ENCODE assay signal across 8 cellular contexts in the genomic region with DNA sequence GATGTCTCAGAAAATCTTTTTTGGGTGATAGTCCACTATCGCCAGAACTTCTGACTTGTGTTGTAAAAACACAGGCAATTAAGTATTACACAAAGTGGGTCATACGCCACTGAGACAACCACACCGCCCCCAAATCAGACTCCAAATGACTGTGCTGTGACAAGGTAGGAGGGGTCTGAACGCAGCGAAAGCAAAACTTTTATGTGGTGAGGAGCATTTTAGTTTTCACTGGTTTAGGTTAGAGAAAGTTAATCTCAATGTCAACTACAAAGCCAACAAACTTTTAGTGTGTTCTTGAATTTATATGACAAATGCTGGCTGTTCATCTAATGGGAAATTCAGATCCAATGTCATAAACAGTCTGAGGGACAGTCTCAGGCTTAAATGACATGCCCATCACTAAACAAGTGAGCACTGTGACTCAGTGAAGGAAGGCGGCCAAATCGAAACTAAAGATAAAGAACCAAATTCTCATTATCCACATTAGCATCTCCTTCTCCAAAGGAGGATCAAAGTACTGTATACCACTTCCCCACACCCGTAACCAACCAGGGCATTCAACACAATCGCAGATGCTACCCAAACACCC.
DNase-seq lines count a peak whose midpoint lies in the region; ATAC-seq and TF ChIP-seq lines count a peak whose summit lies in the region.

No MANE protein-coding gene starts in this region.

- no peak for TF ChIP-seq POLR2A in sigmoid colon (IDR thresholded peaks at IDR 0.05)

- peak; percentile 60 for DNase-seq in activated CD8-positive, alpha-beta memory T cell treated with anti-CD3 and anti-CD28 coated beads, Interleukin-2, amount 50 U/mL, for 24 hours (ENCODE audit: extremely low read depth)
- DNase-seq in stimulated activated CD4-positive, alpha-beta T cell treated with anti-CD3 and anti-CD28 coated beads, Interleukin-2, amount 100 ng/mL, for 4 hours (ENCODE audit: low read depth), result peak; percentile 69
- no peak for DNase-seq in NCI-H1105 treated with DMSO at 0.1 percent for 48 hours (lab: John Stamatoyannopoulos, UW)
- no peak for DNase-seq in DMS 273 (lab: John Stamatoyannopoulos, UW; ENCODE audit: unreplicated experiment)
- DNase-seq in sigmoid colon, result no peak
- DNase-seq in hypothalamus (lab: John Stamatoyannopoulos, UW), result no peak

- 65 to 80% methylated on average over 9 of the region's 9 CpGs for WGBS in sigmoid colon, 2 donors

- no peak for TF ChIP-seq CTCF in sigmoid colon (IDR thresholded peaks at IDR 0.05)

- TF ChIP-seq EP300 in sigmoid colon (IDR thresholded peaks at IDR 0.05), result no peak

- no peak overlapping the region for H3K27ac ChIP-seq in sigmoid colon

- H3K9me3 ChIP-seq in sigmoid colon, result no peaks in the 10 kb centered on the region

- no peaks in the 10 kb centered on the region for H3K4me1 ChIP-seq in sigmoid colon

- H3K36me3 ChIP-seq in sigmoid colon, result no peaks in the 10 kb centered on the region

- H3K27me3 ChIP-seq in sigmoid colon, result no peaks in the 10 kb centered on the region

- H3K4me3 ChIP-seq in sigmoid colon, result no peak overlapping the region

- peak; percentile 90 for ATAC-seq in GM19395 (IDR thresholded peaks at IDR 0.05; ENCODE audit: unreplicated experiment)
- peak; percentile 88 for ATAC-seq in HG03432 (IDR thresholded peaks at IDR 0.05; ENCODE audit: unreplicated experiment)

- intact Hi-C loops in sigmoid colon (cut with DNase I), result no loop called here

Comparison
In these comparisons a context has a peak if more than half of its experiments do, and no peak if none do; other contexts are left out.
1. DNase-seq: peak in activated CD8-positive, alpha-beta memory T cell treated with anti-CD3 and anti-CD28 coated beads, Interleukin-2, amount 50 U/mL, for 24 hours (single experiment) and stimulated activated CD4-positive, alpha-beta T cell treated with anti-CD3 and anti-CD28 coated beads, Interleukin-2, amount 100 ng/mL, for 4 hours (single experiment); none in NCI-H1105 treated with DMSO at 0.1 percent for 48 hours (single experiment), DMS 273 (single experiment), sigmoid colon (single experiment) and hypothalamus (0 of 51).